Comparison of ENCODE assay signal across 22 cellular contexts in the genomic region with DNA sequence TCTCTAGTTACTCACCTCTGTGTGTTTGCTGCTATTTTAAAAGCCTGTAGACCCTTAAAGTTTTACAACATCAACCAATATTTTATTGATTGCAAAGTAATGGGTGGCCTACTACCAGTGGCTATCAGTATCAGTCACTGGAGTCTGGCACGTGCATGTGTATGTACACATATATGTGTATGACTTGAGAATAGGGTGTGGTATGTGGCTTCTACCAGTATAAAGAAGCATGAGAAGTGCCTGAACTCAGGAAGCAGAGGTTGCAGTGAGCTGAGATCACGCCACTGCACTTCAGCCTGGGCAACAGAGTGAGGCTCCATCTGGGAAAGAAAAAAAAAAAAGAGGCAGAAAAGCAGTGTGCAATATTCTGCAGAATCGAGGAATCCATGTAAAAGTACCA. TPM values are rescaled to one million over a fixed set of nuclear protein-coding genes. Genes with fewer than 3 reads are reported as not detected.
DNase-seq lines count a peak whose midpoint lies in the region; ATAC-seq, FAIRE-seq and TF ChIP-seq lines count a peak whose summit lies in the region.
"Had no signal": no experiment of that assay in that cellular context is flagged by ENCODE, and none has a peak within 500 bp of the region (broad histone marks: within the 10 kb centered on the region; RNA-seq: fewer than 3 reads in every experiment).

No MANE protein-coding gene starts in this region.

- TF ChIP-seq POLR2A in A549 (IDR thresholded peaks at IDR 0.05; ENCODE audit: low read length) (no peak), H1 (IDR thresholded peaks at IDR 0.05; ENCODE audit: control extremely low read depth in 1 of 2, low read depth in 2 of 2, low read length in 2 of 2) (no peak)

- H3K56ac ChIP-seq in H1 (replicated peaks; ENCODE audit: insufficient read length, low read depth, low read length): no peak overlapping the region

- no peak overlapping the region; the same call in 1 of the 2 replicates for H2BK5ac ChIP-seq in H1 (ENCODE audit: low read depth, low read length)

- H3K9me2 ChIP-seq in GM23338 (ENCODE audit: insufficient read depth): peaks cover 23% of the 10 kb centered on the region; the same call in 1 of the 2 replicates

- DNase-seq in A549 (ENCODE audit: low read depth in 1 of 2, low spot score in 1 of 2) (no peak), GM23338 (ENCODE audit: low spot score) (no peak), H1 (ENCODE audit: low read depth in 1 of 2, low spot score in 2 of 2) (no peak), type B pancreatic cell (ENCODE audit: extremely low spot score, unreplicated experiment) (no peak)
- DNase-seq in effector memory CD8-positive, alpha-beta T cell: no peak
- DNase-seq: AML-193; BE2C; CD4-positive, alpha-beta T cell; CD8-positive, alpha-beta memory T cell; DMS153; DND-41; HCEC 1CT had no signal

- no peaks in the 10 kb centered on the region for H3K23me2 ChIP-seq in H1 (ENCODE audit: low read depth, low read length)

- no peaks in the 10 kb centered on the region for H4K20me1 ChIP-seq in GM23338 (replicated peaks; ENCODE audit: insufficient read depth)
- no peaks in the 10 kb centered on the region for H4K20me1 ChIP-seq in H1 (replicated peaks in 1 of 2; ENCODE audit: control insufficient read depth in 1 of 2, insufficient read depth in 2 of 2, low read length in 2 of 2)
- H4K20me1 ChIP-seq: BLaER1 treated with 17β-estradiol and CSF1 and Interleukin-3, amounts not matched to agents 10 nM and 100 nM had no signal

- ATAC-seq in A549 (peak in 1 of 2 experiments; percentile 27; a peak in 3 of 6 replicates), GM23338 (no peak), GM18870 (IDR thresholded peaks at IDR 0.05; ENCODE audit: unreplicated experiment) (no peak), HG03342 (IDR thresholded peaks at IDR 0.05; ENCODE audit: unreplicated experiment) (no peak)
- ATAC-seq in effector memory CD8-positive, alpha-beta T cell (replicated peaks): no peak

- H3K79me2 ChIP-seq in GM23338 (replicated peaks; ENCODE audit: insufficient read depth): no peaks in the 10 kb centered on the region
- H3K79me2 ChIP-seq in H1 (ENCODE audit: control insufficient read depth in 1 of 2, insufficient read depth in 2 of 2, low read length in 2 of 2): no peaks in the 10 kb centered on the region

- no peak overlapping the region for H2BK15ac ChIP-seq in H1 (ENCODE audit: low read length)

- H3K27me3 ChIP-seq in GM23338 (ENCODE audit: insufficient read depth) (no peaks in the 10 kb centered on the region), H1 (replicated peaks in 1 of 4; ENCODE audit: control insufficient read depth in 3 of 4, extremely low read depth in 1 of 4, insufficient read depth in 3 of 4, low read length in 3 of 4) (no peaks in the 10 kb centered on the region), muscle layer of duodenum (ENCODE audit: low read depth, low read length) (no peaks in the 10 kb centered on the region)
- H3K27me3 ChIP-seq: BLaER1 treated with 17β-estradiol and CSF1 and Interleukin-3, amounts not matched to agents 10 nM and 100 nM had no signal

- TF ChIP-seq RAD21 in A549 (conservative IDR thresholded peaks at IDR 0.05 in 1 of 2, IDR thresholded peaks at IDR 0.05 in 1 of 2): no peak
- TF ChIP-seq RAD21 in H1 (IDR thresholded peaks at IDR 0.05 in 1 of 2, conservative IDR thresholded peaks at IDR 0.05 in 1 of 2; ENCODE audit: low read depth in 2 of 2, low read length in 2 of 2): no peak

- no peak overlapping the region for H2BK12ac ChIP-seq in H1 (ENCODE audit: low read depth, low read length)

- H3K4me2 ChIP-seq in A549: peak overlapping the region; percentile 63
- H3K4me2 ChIP-seq in GM23338: peak overlapping the region; percentile 69; the same call in 1 of the 2 replicates
- H3K4me2 ChIP-seq in H1 (ENCODE audit: insufficient read depth in 1 of 2, low read depth in 2 of 2, low read length in 2 of 2): no peak overlapping the region; a peak in 1 of 4 replicates
- H3K4me2 ChIP-seq: BLaER1 treated with 17β-estradiol and CSF1 and Interleukin-3, amounts not matched to agents 10 nM and 100 nM had no signal

- H3K79me1 ChIP-seq in H1 (ENCODE audit: low read depth, low read length): no peaks in the 10 kb centered on the region

- H3K4me1 Mint-ChIP-seq in GM23338 (peaks cover 23% of the 10 kb centered on the region), type B pancreatic cell (ENCODE audit: unreplicated experiment) (no peaks in the 10 kb centered on the region)
- H3K4me1 Mint-ChIP-seq in effector memory CD8-positive, alpha-beta T cell (ENCODE audit: low read depth in 2 of 2): no peaks in the 10 kb centered on the region
- H3K4me1 Mint-ChIP-seq: CD14-positive monocyte; CD8-positive, alpha-beta memory T cell had no signal

- H3F3A ChIP-seq in GM23338 (replicated peaks; ENCODE audit: low read depth): no peaks in the 10 kb centered on the region

- no peak overlapping the region for H2AK5ac ChIP-seq in H1 (ENCODE audit: low read depth, low read length)

- H2BK20ac ChIP-seq in H1 (ENCODE audit: low read length): no peak overlapping the region

- no peaks in the 10 kb centered on the region for H3K36me3 ChIP-seq in GM23338 (ENCODE audit: insufficient read depth)
- no peaks in the 10 kb centered on the region for H3K36me3 ChIP-seq in H1 (ENCODE audit: control insufficient read depth in 2 of 4, insufficient read depth in 4 of 4, low read length in 3 of 4)
- H3K36me3 ChIP-seq in muscle layer of duodenum (ENCODE audit: control insufficient read depth in 1 of 2, insufficient read depth in 2 of 2, low read length in 2 of 2): no peaks in the 10 kb centered on the region
- H3K36me3 ChIP-seq: BE2C; BLaER1 treated with 17β-estradiol and CSF1 and Interleukin-3, amounts not matched to agents 10 nM and 100 nM had no signal

- no peaks in the 10 kb centered on the region for H3K9me3 ChIP-seq in A549
- H3K9me3 ChIP-seq in H1 (ENCODE audit: insufficient read depth in 2 of 2, low read depth in 1 of 2, low read length in 1 of 2): no peaks in the 10 kb centered on the region
- H3K9me3 ChIP-seq in muscle layer of duodenum (ENCODE audit: control insufficient read depth in 1 of 2, low read length in 2 of 2): no peaks in the 10 kb centered on the region
- H3K9me3 ChIP-seq: BE2C; BLaER1 treated with 17β-estradiol and CSF1 and Interleukin-3, amounts not matched to agents 10 nM and 100 nM had no signal

- no peak overlapping the region for H4K8ac ChIP-seq in H1 (ENCODE audit: extremely low read depth, insufficient read depth, low read length)

- H4K91ac ChIP-seq in H1 (replicated peaks; ENCODE audit: insufficient read length, low read length): no peak overlapping the region

- H3K27ac Mint-ChIP-seq in GM23338 (peak overlapping the region; percentile 82; the same call in 1 of the 2 replicates), type B pancreatic cell (no peak overlapping the region)
- H3K27ac Mint-ChIP-seq in effector memory CD8-positive, alpha-beta T cell: no peak overlapping the region
- H3K27ac Mint-ChIP-seq: CD14-positive monocyte; CD4-positive, alpha-beta T cell; CD8-positive, alpha-beta memory T cell had no signal

- no peak overlapping the region for H4K5ac ChIP-seq in H1 (ENCODE audit: insufficient read length, low read depth, low read length)

- TF ChIP-seq CTCF in A549 (IDR thresholded peaks at IDR 0.05): no peak
- no peak for TF ChIP-seq CTCF in GM23338 (conservative IDR thresholded peaks at IDR 0.05; ENCODE audit: low read depth in 2 of 2)
- TF ChIP-seq CTCF in H1 (IDR thresholded peaks at IDR 0.05; ENCODE audit: control extremely low read depth in 1 of 3, insufficient read depth in 1 of 3, low read depth in 1 of 3, low read length in 3 of 3): no peak
- no peak for TF ChIP-seq CTCF in type B pancreatic cell (conservative IDR thresholded peaks at IDR 0.05)

- H3K36me3 Mint-ChIP-seq in GM23338 (ENCODE audit: low read depth): no peaks in the 10 kb centered on the region
- no peaks in the 10 kb centered on the region for H3K36me3 Mint-ChIP-seq in effector memory CD8-positive, alpha-beta T cell (ENCODE audit: insufficient read depth)
- no peaks in the 10 kb centered on the region for H3K36me3 Mint-ChIP-seq in type B pancreatic cell
- H3K36me3 Mint-ChIP-seq: CD14-positive monocyte; CD8-positive, alpha-beta memory T cell had no signal

- 17% methylated on average over 3 of the region's 3 CpGs for WGBS in A549 (ENCODE audit: missing lambda C conversion rate)
- 100% methylated on average over 3 of the region's 3 CpGs; no CpG with 5 or more reads in 1 of the 2 experiments for WGBS in H1 (ENCODE audit: extremely low coverage in 1 of 2, insufficient coverage in 1 of 2, insufficient read length in 1 of 2, insufficient replicate concordance in 2 of 2, low coverage in 1 of 2, low lambda C conversion rate in 2 of 2, missing lambda C conversion rate in 1 of 2), 2 experiments

- H3K18ac ChIP-seq in H1 (ENCODE audit: extremely low read depth, low read length): 0 out of 2 replicates have a peak overlapping the region, but pooled peaks have one; percentile 24

- H3K9me3 Mint-ChIP-seq in GM23338: no peaks in the 10 kb centered on the region
- peaks cover 3 to 7% of the 10 kb centered on the region in 2 donors for H3K9me3 Mint-ChIP-seq in effector memory CD8-positive, alpha-beta T cell
- no peaks in the 10 kb centered on the region for H3K9me3 Mint-ChIP-seq in type B pancreatic cell
- H3K9me3 Mint-ChIP-seq: CD4-positive, alpha-beta T cell had no signal

- FAIRE-seq in A549 (lab: Jason Lieb, UNC) (no peak), H1 (lab: Jason Lieb, UNC) (no peak)
- FAIRE-seq: A204.1, G401.6, GM12892, H54 had no signal

- H2AFZ ChIP-seq in GM23338 (no peak overlapping the region), H1 (ENCODE audit: low read length) (no peak overlapping the region)

- H3K4me1 ChIP-seq in A549 (peaks cover 31% of the 10 kb centered on the region), GM23338 (ENCODE audit: insufficient read depth) (peaks cover 22% of the 10 kb centered on the region), H1 (replicated peaks in 1 of 4; ENCODE audit: control insufficient read depth in 3 of 4, insufficient read depth in 4 of 4, low read length in 3 of 4) (peaks cover 0 to 4% (median 2%) of the 10 kb centered on the region in 4 experiments; a peak in 2 of 7 replicates), muscle layer of duodenum (ENCODE audit: control insufficient read depth in 1 of 2, insufficient read depth in 2 of 2, low read length in 2 of 2) (no peaks in the 10 kb centered on the region)
- H3K4me1 ChIP-seq: BLaER1 treated with 17β-estradiol and CSF1 and Interleukin-3, amounts not matched to agents 10 nM and 100 nM had no signal

- no peak for TF ChIP-seq EP300 in A549 (IDR thresholded peaks at IDR 0.05)
- TF ChIP-seq EP300 in H1 (IDR thresholded peaks at IDR 0.05; ENCODE audit: borderline replicate concordance in 1 of 2, low read depth in 2 of 2, low read length in 2 of 2): no peak

- H3K27me3 Mint-ChIP-seq in GM23338 (ENCODE audit: insufficient read depth, low read depth, poor library complexity) (peaks cover 4% of the 10 kb centered on the region), type B pancreatic cell (peaks cover 25% of the 10 kb centered on the region)
- H3K27me3 Mint-ChIP-seq in effector memory CD8-positive, alpha-beta T cell: peaks cover 7 to 8% of the 10 kb centered on the region in 2 donors

- H2BK120ac ChIP-seq in H1 (replicated peaks; ENCODE audit: low read depth, low read length): no peak overlapping the region

- no peak overlapping the region for H3K4me3 Mint-ChIP-seq in GM23338
- no peak overlapping the region for H3K4me3 Mint-ChIP-seq in effector memory CD8-positive, alpha-beta T cell
- H3K4me3 Mint-ChIP-seq in type B pancreatic cell: no peak overlapping the region
- H3K4me3 Mint-ChIP-seq: CD14-positive monocyte; CD4-positive, alpha-beta T cell; CD8-positive, alpha-beta memory T cell had no signal

- CTCF ChIA-PET in A549 (lab: Yijun Ruan, JAX) (interaction anchor here (0.8 to 1.3 kb wide), 2 partner anchors 19 to 26 kb away, joined by 3 to 4 read pairs; no protein-coding TSS in a partner anchor), H1 (lab: Charles Lee; ENCODE audit: partially characterized antibody) (interaction anchor here (1.4 to 2.2 kb wide), 4 partner anchors 10 to 180 kb away, joined by 4 to 11 read pairs (median 5); no protein-coding TSS in a partner anchor)

- H3K9ac ChIP-seq in H1 (replicated peaks in 1 of 4; ENCODE audit: extremely low read depth in 1 of 4, low read depth in 3 of 4, low read length in 3 of 4): no peak overlapping the region
- H3K9ac ChIP-seq: BLaER1 treated with 17β-estradiol and CSF1 and Interleukin-3, amounts not matched to agents 10 nM and 100 nM had no signal

- POLR2A ChIA-PET in A549 (lab: Yijun Ruan, JAX) (no interaction called here), H1 (lab: Charles Lee; ENCODE audit: partially characterized antibody) (no interaction called here)

- H3K27ac ChIP-seq in A549: peak overlapping the region; percentile 59 to 68
- H3K27ac ChIP-seq in GM23338 (ENCODE audit: low read depth): no peak overlapping the region
- no peak overlapping the region for H3K27ac ChIP-seq in H1 (ENCODE audit: low read depth, low read length)
- peak overlapping the region; percentile 9 for H3K27ac ChIP-seq in muscle layer of duodenum (ENCODE audit: low read length)
- H3K27ac ChIP-seq: 22Rv1; BLaER1 treated with 17β-estradiol and CSF1 and Interleukin-3, amounts not matched to agents 10 nM and 100 nM had no signal

- H3K14ac ChIP-seq in H1 (ENCODE audit: insufficient read length): no peak overlapping the region

- H3K4me3 ChIP-seq in A549: no peak overlapping the region
- H3K4me3 ChIP-seq in GM23338: no peak overlapping the region
- no peak overlapping the region for H3K4me3 ChIP-seq in H1 (ENCODE audit: extremely low read depth in 1 of 4, insufficient read depth in 2 of 4, low read depth in 3 of 4, low read length in 4 of 4)
- H3K4me3 ChIP-seq in muscle layer of duodenum (ENCODE audit: low read depth in 1 of 2, low read length in 2 of 2): no peak overlapping the region
- H3K4me3 ChIP-seq: BLaER1 treated with 17β-estradiol and CSF1 and Interleukin-3, amounts not matched to agents 10 nM and 100 nM had no signal

- no peak overlapping the region for H3K4ac ChIP-seq in H1 (replicated peaks; ENCODE audit: insufficient read length, low read depth, low read length)

- no peak overlapping the region for H3K23ac ChIP-seq in H1 (ENCODE audit: insufficient read length)

RNA-seq across cellular contexts. Expression of gene GAS2L3, which starts 45.4 kb away (rescaled TPM):
- 11.8 and 17.2 TPM in 2 replicates for polyA plus RNA-seq in A549 (2011; rRNA removed)
- 2.0 and 2.6 TPM in 2 replicates for polyA plus RNA-seq in A549 (2012; cell fraction: cytosol; rRNA removed)
- polyA plus RNA-seq in A549 (2012; cell fraction: nucleus; rRNA removed): 3.3 and 3.9 TPM in 2 replicates
- 6.4 to 7.2 TPM (median 7.1 TPM) in 3 replicates for polyA plus RNA-seq in A549 (2017; fragmentation: RNase III; extraction: RNeasy Plus Mini Kit Qiagen cat#74134 plus additional on column Dnase treatment)
- 9.7 and 12.8 TPM in 2 replicates for polyA minus RNA-seq in A549 (2011; rRNA and poly(A)+ RNA removed)
- total RNA-seq in GM23338 (2014; rRNA removed; shearing (Covaris generic)): 13.5 and 22.3 TPM in 2 replicates
- polyA plus RNA-seq in GM23338 (2016; fragmentation: Nextera tagmentation; extraction: Ambion mirVana): 9.0 and 9.7 TPM in 2 replicates
- total RNA-seq in H1 (2021; fragmentation: NEBNext Ultra II Directional; extraction: Animal tissue kit (Norgen Biotek cat#: 25700)): 19.1 and 19.3 TPM in 2 replicates
- polyA plus RNA-seq in H1 (2011; rRNA removed): 1.6 and 2.1 TPM in 2 replicates
- 3.1 TPM for polyA plus RNA-seq in H1 (2011; cell fraction: cytosol; rRNA removed)
- polyA plus RNA-seq in H1 (2011; cell fraction: nucleus; rRNA removed): 3.4 TPM
- 3.6 to 8.3 TPM (median 4.9 TPM) in 4 replicates for polyA plus RNA-seq in H1 (2012, experiment 1 of 2)
- polyA plus RNA-seq in H1 (2012, experiment 2 of 2): 0.41 TPM
- 15.5 TPM for polyA plus RNA-seq in H1 (2013, experiment 1 of 2)
- 17.4 TPM for polyA plus RNA-seq in H1 (2013, experiment 2 of 2)
- polyA minus RNA-seq in H1 (2011; rRNA and poly(A)+ RNA removed): 4.6 and 11.2 TPM in 2 replicates
- polyA minus RNA-seq in H1 (2011; cell fraction: cytosol; rRNA and poly(A)+ RNA removed): 5.5 TPM
- polyA minus RNA-seq in H1 (2011; cell fraction: nucleus; rRNA and poly(A)+ RNA removed): 39.2 TPM
- 27.5 and 29.4 TPM in 2 replicates for total RNA-seq in type B pancreatic cell (ENCODE audit: low replicate concordance)
- polyA plus RNA-seq: CD8-positive, alpha-beta memory T cell had no signal

RNA-seq across cellular contexts. Expression of gene NR1H4, which starts 54.4 kb away (rescaled TPM):
- 1.1 and 1.4 TPM in 2 replicates for polyA plus RNA-seq in A549 (2011; rRNA removed)
- 0.08 TPM in 1 of 2 replicates, not detected in the other for polyA plus RNA-seq in A549 (2012; cell fraction: cytosol; rRNA removed)
- polyA plus RNA-seq in A549 (2012; cell fraction: nucleus; rRNA removed): not detected in 2 replicates
- polyA plus RNA-seq in A549 (2017; fragmentation: RNase III; extraction: RNeasy Plus Mini Kit Qiagen cat#74134 plus additional on column Dnase treatment): 0.17 to 0.40 TPM (median 0.21 TPM) in 3 replicates
- polyA minus RNA-seq in A549 (2011; rRNA and poly(A)+ RNA removed): 0.37 and 0.49 TPM in 2 replicates
- not detected in 2 replicates for total RNA-seq in GM23338 (2014; rRNA removed; shearing (Covaris generic))
- not detected in 2 replicates for polyA plus RNA-seq in GM23338 (2016; fragmentation: Nextera tagmentation; extraction: Ambion mirVana)
- total RNA-seq in H1 (2021; fragmentation: NEBNext Ultra II Directional; extraction: Animal tissue kit (Norgen Biotek cat#: 25700)): not detected in 2 replicates
- polyA plus RNA-seq in H1 (2011; rRNA removed): not detected in 2 replicates
- not detected for polyA plus RNA-seq in H1 (2011; cell fraction: cytosol; rRNA removed)
- polyA plus RNA-seq in H1 (2011; cell fraction: nucleus; rRNA removed): not detected
- polyA plus RNA-seq in H1 (2012, experiment 1 of 2): not detected in 4 replicates
- not detected for polyA plus RNA-seq in H1 (2012, experiment 2 of 2)
- not detected for polyA plus RNA-seq in H1 (2013, experiment 1 of 2)
- polyA plus RNA-seq in H1 (2013, experiment 2 of 2): not detected
- not detected in 2 replicates for polyA minus RNA-seq in H1 (2011; rRNA and poly(A)+ RNA removed)
- polyA minus RNA-seq in H1 (2011; cell fraction: cytosol; rRNA and poly(A)+ RNA removed): not detected
- polyA minus RNA-seq in H1 (2011; cell fraction: nucleus; rRNA and poly(A)+ RNA removed): not detected
- total RNA-seq in type B pancreatic cell (ENCODE audit: low replicate concordance): 2.1 and 9.5 TPM in 2 replicates
- total RNA-seq: CD4-positive, alpha-beta T cell; CD8-positive, alpha-beta memory T cell had no signal
- polyA plus RNA-seq: CD14-positive monocyte; CD8-positive, alpha-beta memory T cell had no signal

Comparison
In these comparisons a context has a peak if more than half of its experiments do, and no peak if none do; other contexts are left out.
1. H3K27ac ChIP-seq: peak in A549 (2 of 2) and muscle layer of duodenum (single experiment); none in GM23338 (single experiment) and H1 (single experiment).
2. H3K4me2 ChIP-seq: peak in A549 (single experiment) and GM23338 (single experiment); none in H1 (0 of 2).